ENCODE assay signal across 14 cellular contexts in genomic region chr9:8604201-8604600, GRCh38.
"Had no signal": no experiment of that assay in that cellular context is flagged by ENCODE, and none has a peak within 500 bp of the region (broad histone marks: within the 10 kb centered on the region; RNA-seq: fewer than 3 reads in every experiment).

No MANE protein-coding gene starts in this region.

- H3K27me3 Mint-ChIP-seq: type B pancreatic cell had no signal

- H3K4me3 ChIP-seq: esophagus muscularis mucosa, gastrocnemius medialis, ovary had no signal

- DNase-seq: cortex of kidney; effector memory CD4-positive, alpha-beta T cell; gastrocnemius medialis; immature natural killer cell; natural killer cell; nucleus accumbens; ovary; right cardiac atrium; small intestine; stimulated activated CD4-positive, alpha-beta T cell treated with anti-CD3 and anti-CD28 coated beads, Interleukin-12 subunit alpha, Interleukin-12 subunit beta, amount 100 ng/mL, for 4 hours; stimulated activated naive CD4-positive, alpha-beta T cell treated with Interleukin-2 at 50 U/mL for 16 hours had no signal

- H3K4me3 Mint-ChIP-seq: immature natural killer cell, natural killer cell, neural crest cell, type B pancreatic cell had no signal

- H3K36me3 ChIP-seq: esophagus muscularis mucosa, gastrocnemius medialis, ovary had no signal

- H3K4me1 Mint-ChIP-seq: immature natural killer cell, natural killer cell had no signal

- H3K27ac Mint-ChIP-seq: immature natural killer cell, natural killer cell, type B pancreatic cell had no signal

- H3K27me3 ChIP-seq: esophagus muscularis mucosa, gastrocnemius medialis, ovary had no signal

- H3K36me3 Mint-ChIP-seq: immature natural killer cell, natural killer cell had no signal

- H3K27ac ChIP-seq: esophagus muscularis mucosa, gastrocnemius medialis, ovary had no signal

- ATAC-seq: gastrocnemius medialis, natural killer cell, right cardiac atrium had no signal

- H3K4me1 ChIP-seq: gastrocnemius medialis had no signal

- H3K9me3 Mint-ChIP-seq: type B pancreatic cell had no signal

- H3K9me3 ChIP-seq: esophagus muscularis mucosa, gastrocnemius medialis, ovary had no signal
